34 cellular contexts compared by ENCODE assay signal in the genomic region with DNA sequence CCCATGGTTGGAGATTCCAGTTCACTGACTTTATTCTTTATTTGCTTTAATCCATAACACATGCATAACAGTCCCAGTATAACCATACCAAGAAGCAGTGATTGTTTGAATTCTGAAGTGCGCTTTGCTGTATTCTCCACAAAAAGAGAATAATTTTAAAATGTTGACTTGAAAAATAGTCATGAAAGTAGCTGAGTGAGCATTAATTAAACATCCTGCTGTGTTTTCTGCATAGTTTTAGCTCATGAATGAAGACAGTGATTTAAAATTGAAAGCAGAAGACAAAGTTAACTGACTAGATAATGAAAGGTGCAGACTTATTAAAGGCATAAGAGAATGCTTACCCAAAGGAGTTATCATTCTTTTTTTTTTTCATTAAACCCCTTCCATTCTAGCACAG.
"Had no signal": no experiment of that assay in that cellular context is flagged by ENCODE, and none has a peak within 500 bp of the region (broad histone marks: within the 10 kb centered on the region; RNA-seq: fewer than 3 reads in every experiment).

No MANE protein-coding gene starts in this region.

- H3K9me3 ChIP-seq: adrenal gland, ascending aorta, body of pancreas, breast epithelium had no signal

- H3K4me1 ChIP-seq: adrenal gland, ascending aorta, body of pancreas, breast epithelium had no signal

- ATAC-seq: activated naive CD4-positive, alpha-beta T cell treated with anti-CD3 and anti-CD28 coated beads, Interleukin-2, amount 50 U/mL, for 72 hours; activated naive CD8-positive, alpha-beta T cell treated with anti-CD3 and anti-CD28 coated beads, Interleukin-2, amount 50 U/mL, for 24 hours; activated T-cell treated with anti-CD3 and anti-CD28 coated beads, Interleukin-2, amount 50 U/mL, for 4 hours; activated T-cell treated with anti-CD3 and anti-CD28 coated beads, Interleukin-2, amount 50 U/mL, for 72 hours; activated T-helper 17 cell treated with anti-CD3 and anti-CD28 coated beads, Interleukin-2, amount 50 U/mL, for 72 hours; body of pancreas had no signal

- H3K27ac ChIP-seq: adrenal gland, ascending aorta, body of pancreas, brain microvascular endothelial cell, breast epithelium, cardiac muscle cell had no signal

- FAIRE-seq: astrocyte, bronchial epithelial cell had no signal

- DNase-seq: activated effector memory CD4-positive, alpha-beta T cell treated with anti-CD3 and anti-CD28 coated beads, Interleukin-2, amount 50 U/mL, for 16 hours; activated effector memory CD4-positive, alpha-beta T cell treated with Interleukin-2 at 50 U/mL for 16 hours; activated gamma-delta T cell; activated gamma-delta T cell treated with Interleukin-2 at 50 U/mL for 16 hours; activated naive CD4-positive, alpha-beta T cell; activated naive CD4-positive, alpha-beta T cell treated with anti-CD3 and anti-CD28 coated beads for 36 hours; activated naive CD4-positive, alpha-beta T cell treated with anti-CD3 and anti-CD28 coated beads, Interleukin-2, amount 10 ng/mL, durations not matched to agents 7 days and 5 days; activated naive CD4-positive, alpha-beta T cell treated with anti-CD3 and anti-CD28 coated beads, Interleukin-2, amount 50 U/mL, for 16 hours; activated naive CD4-positive, alpha-beta T cell treated with Interleukin-2 at 50 U/mL for 16 hours; activated naive CD8-positive, alpha-beta T cell treated with anti-CD3 and anti-CD28 coated beads for 36 hours; activated naive CD8-positive, alpha-beta T cell treated with anti-CD3 and anti-CD28 coated beads, Interleukin-2, amount 10 ng/mL, durations not matched to agents 7 days and 5 days; activated naive CD8-positive, alpha-beta T cell treated with anti-CD3 and anti-CD28 coated beads, Interleukin-2, amount 50 U/mL, for 24 hours; activated T-cell treated with anti-CD3 and anti-CD28 coated beads, Interleukin-2, amount 50 U/mL, for 1 hour; activated T-cell treated with anti-CD3 and anti-CD28 coated beads, Interleukin-2, amount 50 U/mL, for 24 hours; activated T-cell treated with anti-CD3 and anti-CD28 coated beads, Interleukin-2, amount 50 U/mL, for 4 hours; activated T-cell treated with anti-CD3 and anti-CD28 coated beads, Interleukin-2, amount 50 U/mL, for 48 hours; activated T-cell treated with anti-CD3 and anti-CD28 coated beads, Interleukin-2, amount 50 U/mL, for 72 hours; adrenal gland; amniotic stem cell; amygdala; anterior cingulate cortex; aorta; body of pancreas; brain microvascular endothelial cell; caudate nucleus; central memory CD4-positive, alpha-beta T cell; cerebellar nuclear complex had no signal

- H3K4me3 ChIP-seq: adrenal gland, ascending aorta, body of pancreas, breast epithelium, cardiac muscle cell had no signal

- H3K36me3 ChIP-seq: adrenal gland, ascending aorta, brain microvascular endothelial cell, breast epithelium, cardiac muscle cell had no signal

- H3K27me3 ChIP-seq: adrenal gland, ascending aorta, body of pancreas, brain microvascular endothelial cell, breast epithelium, cardiac muscle cell had no signal
